Comparison of ENCODE assay signal across 15 cellular contexts in the genomic region with DNA sequence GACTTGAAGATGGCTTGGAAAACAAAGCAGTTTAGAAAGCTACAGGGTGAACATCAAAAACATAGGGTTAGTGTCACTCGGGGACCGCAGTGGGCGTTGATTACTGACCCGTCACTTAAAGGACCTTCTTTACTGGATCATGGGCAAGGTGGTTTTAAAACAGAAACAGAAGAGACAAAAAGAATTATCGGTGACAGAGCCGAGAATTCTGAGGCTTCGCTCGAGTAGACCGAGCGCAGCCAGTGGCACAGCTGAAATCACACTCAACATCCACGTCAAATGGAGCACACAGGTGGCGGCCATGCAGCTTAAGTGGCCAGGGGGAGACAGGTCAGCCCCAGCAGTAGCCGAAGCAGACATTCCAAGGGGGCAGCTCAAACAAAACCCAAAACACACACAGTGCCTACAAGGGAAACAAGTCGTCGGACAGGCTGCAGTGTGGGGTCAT. TPM values are rescaled to one million over a fixed set of nuclear protein-coding genes. Genes with fewer than 3 reads are reported as not detected.
DNase-seq lines count a peak whose midpoint lies in the region; ATAC-seq and TF ChIP-seq lines count a peak whose summit lies in the region.
"Had no signal": no experiment of that assay in that cellular context is flagged by ENCODE, and none has a peak within 500 bp of the region (broad histone marks: within the 10 kb centered on the region; RNA-seq: fewer than 3 reads in every experiment).

No MANE protein-coding gene starts in this region.

- intact Hi-C loops in spleen (cut with DNase I; ENCODE audit: low total_unique reads) = no loop called here

- no peaks in the 10 kb centered on the region for H3K27me3 Mint-ChIP-seq in T-helper 2 cell treated with Interferon-gamma antibody and Interleukin-4, amounts not matched to agents 5 μg/mL and 100 μg/mL, for 36 hours (ENCODE audit: low read depth)
- no peaks in the 10 kb centered on the region for H3K27me3 Mint-ChIP-seq in T-cell
- H3K27me3 Mint-ChIP-seq in effector memory CD8-positive, alpha-beta T cell = no peaks in the 10 kb centered on the region
- H3K27me3 Mint-ChIP-seq in osteocyte (ENCODE audit: unreplicated experiment) = no peaks in the 10 kb centered on the region
- H3K27me3 Mint-ChIP-seq in HFFc6 (ENCODE audit: insufficient read depth) = no peaks in the 10 kb centered on the region; the same call in 1 of the 2 replicates

- TF ChIP-seq CTCF in spleen (IDR thresholded peaks at IDR 0.05 in 8 of 11, conservative IDR thresholded peaks at IDR 0.05 in 3 of 11) (no peak), osteocyte (IDR thresholded peaks at IDR 0.05) (no peak), HFFc6 (IDR thresholded peaks at IDR 0.05) (no peak)

- CTCF ChIA-PET in T-cell (lab: Charles Lee) = no interaction called here

- peaks cover 0 to 88% (median 21%) of the 10 kb centered on the region in 6 donors for H3K36me3 ChIP-seq in spleen
- H3K36me3 ChIP-seq: transverse colon had no signal

- H3K4me1 ChIP-seq in spleen = peaks cover 0 to 37% (median 5%) of the 10 kb centered on the region in 6 donors
- H3K4me1 ChIP-seq: transverse colon had no signal

- peaks cover 13% of the 10 kb centered on the region for H3K4me1 Mint-ChIP-seq in T-helper 2 cell treated with Interferon-gamma antibody and Interleukin-4, amounts not matched to agents 5 μg/mL and 100 μg/mL, for 36 hours (ENCODE audit: low read depth)
- H3K4me1 Mint-ChIP-seq in T-cell (peaks cover 31 to 43% (median 33%) of the 10 kb centered on the region in 3 donors), osteocyte (ENCODE audit: unreplicated experiment) (peaks cover 13% of the 10 kb centered on the region), HFFc6 (ENCODE audit: low read depth) (peaks cover 14% of the 10 kb centered on the region)
- peaks cover 10 to 13% of the 10 kb centered on the region in 2 donors for H3K4me1 Mint-ChIP-seq in effector memory CD8-positive, alpha-beta T cell (ENCODE audit: low read depth in 2 of 2)

- H3K4me3 Mint-ChIP-seq in T-helper 2 cell treated with Interferon-gamma antibody and Interleukin-4, amounts not matched to agents 5 μg/mL and 100 μg/mL, for 36 hours = no peak overlapping the region
- H3K4me3 Mint-ChIP-seq in T-cell = peak overlapping the region; percentile 62 to 74 (median 70)
- peak overlapping the region in 1 of 2 donors; percentile 66 for H3K4me3 Mint-ChIP-seq in effector memory CD8-positive, alpha-beta T cell
- no peak overlapping the region for H3K4me3 Mint-ChIP-seq in osteocyte (ENCODE audit: unreplicated experiment)
- H3K4me3 Mint-ChIP-seq in HFFc6 = no peak overlapping the region

- peak overlapping the region in 5 of 8 donors; percentile 27 to 56 (median 50) for H3K27ac ChIP-seq in spleen
- H3K27ac ChIP-seq: A549, transverse colon had no signal

- H3K27ac Mint-ChIP-seq in T-helper 2 cell treated with Interferon-gamma antibody and Interleukin-4, amounts not matched to agents 5 μg/mL and 100 μg/mL, for 36 hours = peak overlapping the region; percentile 26
- H3K27ac Mint-ChIP-seq in T-cell = peak overlapping the region; percentile 96 to 99
- H3K27ac Mint-ChIP-seq in effector memory CD8-positive, alpha-beta T cell = peak overlapping the region; percentile 38 to 74
- H3K27ac Mint-ChIP-seq in osteocyte (ENCODE audit: unreplicated experiment) = no peak overlapping the region
- no peak overlapping the region for H3K27ac Mint-ChIP-seq in HFFc6

- peak in 3 of 4 experiments; percentile 25 to 35 (median 33) for ATAC-seq in T-cell (replicated peaks in 1 of 4)
- no peak for ATAC-seq in effector memory CD8-positive, alpha-beta T cell (replicated peaks)
- ATAC-seq: A549, sciatic nerve had no signal

- no peaks in the 10 kb centered on the region for H3K9me3 Mint-ChIP-seq in T-helper 2 cell treated with Interferon-gamma antibody and Interleukin-4, amounts not matched to agents 5 μg/mL and 100 μg/mL, for 36 hours
- H3K9me3 Mint-ChIP-seq in T-cell (no peaks in the 10 kb centered on the region), osteocyte (ENCODE audit: unreplicated experiment) (no peaks in the 10 kb centered on the region), HFFc6 (no peaks in the 10 kb centered on the region)
- H3K9me3 Mint-ChIP-seq in effector memory CD8-positive, alpha-beta T cell = no peaks in the 10 kb centered on the region

- no peak overlapping the region for H3K4me3 ChIP-seq in spleen
- H3K4me3 ChIP-seq: A549, mucosa of descending colon, transverse colon had no signal

- no peak for TF ChIP-seq POLR2A in spleen (IDR thresholded peaks at IDR 0.05)

- no peak for DNase-seq in T-helper 2 cell treated with Interferon-gamma antibody and Interleukin-4, amounts not matched to agents 5 μg/mL and 100 μg/mL, for 36 hours (ENCODE audit: low spot score)
- DNase-seq in T-helper 2 cell = no peak
- DNase-seq in T-cell = no peak
- no peak for DNase-seq in effector memory CD8-positive, alpha-beta T cell
- DNase-seq in spleen = no peak
- DNase-seq in effector CD4-positive, alpha-beta T cell = no peak
- DNase-seq in osteocyte (ENCODE audit: extremely low spot score, unreplicated experiment) = no peak
- no peak for DNase-seq in HFFc6
- DNase-seq: KBM-7, mucosa of descending colon, NCI-H1436 treated with DMSO at 0.1 percent for 48 hours, SHP77, transverse colon had no signal

- 87 to 93% (median 90%) methylated on average over 15 of the region's 15 CpGs for WGBS in spleen, 5 donors

- H3K27me3 ChIP-seq in spleen (replicated peaks in 1 of 7) = no peaks in the 10 kb centered on the region
- H3K27me3 ChIP-seq: transverse colon had no signal

- H3K9me3 ChIP-seq in spleen = no peaks in the 10 kb centered on the region
- H3K9me3 ChIP-seq: A549, mucosa of descending colon, transverse colon had no signal

- peaks cover 11% of the 10 kb centered on the region for H3K36me3 Mint-ChIP-seq in T-helper 2 cell treated with Interferon-gamma antibody and Interleukin-4, amounts not matched to agents 5 μg/mL and 100 μg/mL, for 36 hours (ENCODE audit: low read depth)
- H3K36me3 Mint-ChIP-seq in T-cell (peaks cover 25% of the 10 kb centered on the region), osteocyte (ENCODE audit: unreplicated experiment) (peaks cover 31% of the 10 kb centered on the region), HFFc6 (ENCODE audit: low read depth) (peaks cover 30% of the 10 kb centered on the region)
- H3K36me3 Mint-ChIP-seq in effector memory CD8-positive, alpha-beta T cell (ENCODE audit: insufficient read depth) = peaks cover 3% of the 10 kb centered on the region

- POLR2A ChIA-PET in T-cell (lab: Charles Lee) = interaction anchor here in 1 of 2 donors (0.6 kb wide), 1 partner anchor 89 kb away, joined by 3 read pairs; no protein-coding TSS in a partner anchor

RNA-seq across cellular contexts. Expression of a gene that starts 17.3 kb away (rescaled TPM):
- total RNA-seq in T-cell (10 to 100 TPM; 32.6 to 46.1 (median 43.2) TPM), spleen (10 to 100 TPM; 18.9 to 36.1 (median 27.8) TPM), osteocyte (19.4 and 21.6 TPM in 2 replicates)
- 10 to 100 TPM; 36.3 to 63.7 (median 55.4) TPM for polyA plus RNA-seq in spleen
- total RNA-seq in HFFc6 (2021; fragmentation: NEBNext Ultra II Directional; extraction: Animal tissue kit (Norgen Biotek cat#: 25700)) = 10 to 100 TPM; 13.0 to 20.0 (median 14.8) TPM

RNA-seq across cellular contexts. Expression of a gene that starts 38.8 kb away (rescaled TPM):
- total RNA-seq in T-cell (10 to 100 TPM in 1 of 5 donors, 1 to 10 TPM in 4; 6.0 to 10.2 (median 7.1) TPM), spleen (10 to 100 TPM; 10.8 to 15.7 (median 12.5) TPM), osteocyte (4.1 and 4.4 TPM in 2 replicates)
- polyA plus RNA-seq in spleen = 10 to 100 TPM; 14.0 to 18.0 (median 14.8) TPM
- 1 to 10 TPM; 4.4 to 6.0 (median 5.5) TPM for total RNA-seq in HFFc6 (2021; fragmentation: NEBNext Ultra II Directional; extraction: Animal tissue kit (Norgen Biotek cat#: 25700))

RNA-seq across cellular contexts. Expression of a gene that starts 58.2 kb away (rescaled TPM):
- total RNA-seq in T-cell (1 to 10 TPM; 2.8 to 8.9 (median 6.1) TPM), spleen (10 to 100 TPM in 4 of 7 donors, 1 to 10 TPM in 3; 8.0 to 13.6 (median 11.2) TPM), osteocyte (34.2 and 35.1 TPM in 2 replicates)
- polyA plus RNA-seq in spleen = 1 to 10 TPM; 3.2 to 6.0 (median 5.3) TPM
- total RNA-seq in HFFc6 (2021; fragmentation: NEBNext Ultra II Directional; extraction: Animal tissue kit (Norgen Biotek cat#: 25700)) = 10 to 100 TPM; 15.2 to 18.9 (median 16.9) TPM

Comparison
In these comparisons a context has a peak if more than half of its experiments do, and no peak if none do; other contexts are left out.
1. H3K27ac Mint-ChIP-seq: peak in T-helper 2 cell treated with Interferon-gamma antibody and Interleukin-4, amounts not matched to agents 5 μg/mL and 100 μg/mL, for 36 hours (single experiment), T-cell (2 of 2) and effector memory CD8-positive, alpha-beta T cell (2 of 2); none in osteocyte (single experiment) and HFFc6 (single experiment).
2. H3K4me3 Mint-ChIP-seq: peak in T-cell (3 of 3); none in T-helper 2 cell treated with Interferon-gamma antibody and Interleukin-4, amounts not matched to agents 5 μg/mL and 100 μg/mL, for 36 hours (single experiment), osteocyte (single experiment) and HFFc6 (single experiment).